Comparison of ENCODE assay signal across 33 cellular contexts in the genomic region with DNA sequence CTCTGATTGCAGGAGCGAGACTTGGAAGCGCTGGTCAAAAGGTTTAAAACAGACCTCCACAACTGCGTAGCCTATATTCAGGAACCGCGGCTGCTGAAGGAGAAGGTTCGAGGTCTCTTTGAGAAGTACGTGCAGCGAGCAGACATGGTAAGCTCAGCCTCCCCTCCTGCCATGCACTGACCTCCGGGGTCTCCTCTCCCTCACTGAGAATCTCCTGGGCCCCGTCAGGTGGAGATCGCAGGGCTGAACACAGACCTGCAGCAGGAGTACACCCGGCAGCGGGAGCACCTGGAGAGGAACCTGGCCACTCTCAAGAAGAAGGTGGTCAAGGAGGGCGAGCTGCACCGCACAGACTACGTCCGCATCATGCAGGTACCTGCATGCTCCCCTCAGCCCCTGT. TPM values are rescaled to one million over a fixed set of nuclear protein-coding genes. Genes with fewer than 3 reads are reported as not detected.
"Had no signal": no experiment of that assay in that cellular context is flagged by ENCODE, and none has a peak within 500 bp of the region (broad histone marks: within the 10 kb centered on the region; RNA-seq: fewer than 3 reads in every experiment).

No MANE protein-coding gene starts in this region.

- ATAC-seq: activated T-cell treated with anti-CD3 and anti-CD28 coated beads, Interleukin-2, amount 50 U/mL, for 4 hours; activated T-helper 17 cell treated with anti-CD3 and anti-CD28 coated beads, Interleukin-2, amount 50 U/mL, for 72 hours; gastroesophageal sphincter; WTC11 had no signal

- H3K27me3 ChIP-seq: brain microvascular endothelial cell, esophagus squamous epithelium, gastroesophageal sphincter had no signal

- FAIRE-seq: astrocyte, bronchial epithelial cell, colon, endometrium, endothelial cell of umbilical vein had no signal

- H3K4me3 ChIP-seq: esophagus squamous epithelium, gastroesophageal sphincter had no signal

- H3K27ac ChIP-seq: brain microvascular endothelial cell, epithelial cell of prostate, esophagus squamous epithelium, gastroesophageal sphincter had no signal

- H3K36me3 ChIP-seq: brain microvascular endothelial cell, esophagus squamous epithelium, gastroesophageal sphincter had no signal

- DNase-seq: activated CD4-positive, alpha-beta memory T cell treated with anti-CD3 and anti-CD28 coated beads, Interleukin-2, amount 10 ng/mL, durations not matched to agents 7 days and 5 days; activated CD4-positive, alpha-beta T cell treated with anti-CD3 and anti-CD28 coated beads for 1 hour; activated CD4-positive, alpha-beta T cell treated with anti-CD3 and anti-CD28 coated beads for 4 hours; activated CD4-positive, alpha-beta T cell treated with anti-CD3 and anti-CD28 coated beads, Interleukin-2, amount 10 ng/mL, durations not matched to agents 7 days and 5 days; activated CD4-positive, alpha-beta T cell treated with anti-CD3 and anti-CD28 coated beads, Interleukin-2, amount 50 U/mL, for 4 hours; activated effector memory CD4-positive, alpha-beta T cell treated with Interleukin-2 at 50 U/mL for 16 hours; activated gamma-delta T cell treated with Interleukin-2 at 50 U/mL for 16 hours; activated naive CD4-positive, alpha-beta T cell treated with anti-CD3 and anti-CD28 coated beads, Interleukin-2, amount 50 U/mL, for 16 hours; activated naive CD4-positive, alpha-beta T cell treated with Interleukin-2 at 50 U/mL for 16 hours; activated T-cell treated with anti-CD3 and anti-CD28 coated beads, Interleukin-2, amount 50 U/mL, for 4 hours; amniotic stem cell; brain microvascular endothelial cell; cortex of kidney; effector CD8-positive, alpha-beta T cell; esophagus squamous epithelium; foreskin melanocyte; T-helper 2 cell had no signal

- H3K9me3 ChIP-seq: esophagus squamous epithelium, gastroesophageal sphincter had no signal

RNA-seq across cellular contexts. Expression of a gene that starts 35.5 kb away (rescaled TPM):
- total RNA-seq: activated CD4-positive, alpha-beta memory T cell treated with anti-CD3 and anti-CD28 coated beads, Interleukin-2, amount 10 ng/mL, durations not matched to agents 7 days and 5 days; activated CD4-positive, alpha-beta T cell treated with anti-CD3 and anti-CD28 coated beads, Interleukin-2, amount 10 ng/mL, durations not matched to agents 7 days and 5 days; activated T-cell treated with anti-CD3 and anti-CD28 coated beads, Interleukin-2, amount 50 U/mL, for 4 hours; activated T-helper 17 cell treated with anti-CD3 and anti-CD28 coated beads, Interleukin-2, amount 50 U/mL, for 72 hours; cardiac septum; chondrocyte; dermis microvascular lymphatic vessel endothelial cell; endothelial cell of umbilical vein; fibroblast of lung; glomerular endothelial cell; T-helper 1 cell treated with Interleukin-12 subunit alpha and Interleukin-12 subunit beta and Interleukin-4 antibody, amounts not matched to agents 30 ng/mL and 1 ng/mL, for 36 hours had no signal

RNA-seq across cellular contexts. Expression of a gene that starts 51.1 kb away (rescaled TPM):
- total RNA-seq: activated CD4-positive, alpha-beta memory T cell treated with anti-CD3 and anti-CD28 coated beads, Interleukin-2, amount 10 ng/mL, durations not matched to agents 7 days and 5 days; activated CD4-positive, alpha-beta T cell treated with anti-CD3 and anti-CD28 coated beads, Interleukin-2, amount 10 ng/mL, durations not matched to agents 7 days and 5 days; activated T-cell treated with anti-CD3 and anti-CD28 coated beads, Interleukin-2, amount 50 U/mL, for 4 hours; activated T-helper 17 cell treated with anti-CD3 and anti-CD28 coated beads, Interleukin-2, amount 50 U/mL, for 72 hours; cardiac septum; chondrocyte; dermis microvascular lymphatic vessel endothelial cell; endothelial cell of umbilical vein; fibroblast of lung; fibroblast of villous mesenchyme; glomerular endothelial cell; T-helper 1 cell treated with Interleukin-12 subunit alpha and Interleukin-12 subunit beta and Interleukin-4 antibody, amounts not matched to agents 30 ng/mL and 1 ng/mL, for 36 hours had no signal
- polyA plus RNA-seq: endothelial cell of umbilical vein, fibroblast of lung had no signal
